In genomic region chr10:60389413-60390009, GRCh38 we compare ENCODE assay signal across 1 cellular context.
TF ChIP-seq lines count a peak whose summit lies in the region.

TSS of gene ANK3 (minus strand) at chr10:60389875. CDS start at chr10:60389538, 337 bp downstream.

TF ChIP-seq in H1, 55 proteins besides CTCF, POLR2A, EP300 and RAD21 (continued from another document):
- no peak for TF ChIP-seq MAFK (IDR thresholded peaks at IDR 0.05; ENCODE audit: low read depth, low read length)
- no peak for TF ChIP-seq SAP30 (IDR thresholded peaks at IDR 0.05; ENCODE audit: insufficient read depth, insufficient replicate concordance, low read length)
- no peak for TF ChIP-seq NRF1 (IDR thresholded peaks at IDR 0.05; ENCODE audit: low read depth, low read length)
- no peak for TF ChIP-seq KDM5A (IDR thresholded peaks at IDR 0.05; ENCODE audit: low read length)
- TF ChIP-seq YY1 (IDR thresholded peaks at IDR 0.05; ENCODE audit: low read depth, low read length): no peak
- TF ChIP-seq BCL11A (IDR thresholded peaks at IDR 0.05; ENCODE audit: low read depth in 2 of 2, low read length in 2 of 2): no peak
- no peak for TF ChIP-seq BRCA1 (IDR thresholded peaks at IDR 0.05; ENCODE audit: low read depth, low read length)
- TF ChIP-seq CHD1 (IDR thresholded peaks at IDR 0.05; ENCODE audit: low read depth, low read length): no peak
- no peak for TF ChIP-seq SIRT6 (IDR thresholded peaks at IDR 0.05; ENCODE audit: low read length)
- no peak for TF ChIP-seq E2F6 (IDR thresholded peaks at IDR 0.05)
TF ChIP-seq in H1: peak in this region for 0.
